In genomic region chr12:128817115-128818015, GRCh38 we compare ENCODE assay signal across 8 cellular contexts. TPM values are rescaled to one million over a fixed set of nuclear protein-coding genes. Genes with fewer than 3 reads are reported as not detected.
A peak's percentile ranks its signal among the peaks of the same experiment; 100 is the strongest.
DNase-seq lines count a peak whose midpoint lies in the region; ATAC-seq lines count a peak whose summit lies in the region.

No MANE protein-coding gene starts in this region.

- peaks cover 54% of the 10 kb centered on the region for H3K4me1 Mint-ChIP-seq in activated CD8-positive, alpha-beta T cell treated with anti-CD3 and anti-CD28 coated beads, Interleukin-2, amount 10 ng/mL, durations not matched to agents 7 days and 5 days (ENCODE audit: low read depth)
- peaks cover 73% of the 10 kb centered on the region for H3K4me1 Mint-ChIP-seq in stimulated activated effector memory CD8-positive, alpha-beta T cell treated with anti-CD3 and anti-CD28 coated beads, Interleukin-12 subunit alpha, Interleukin-12 subunit beta, amount 100 ng/mL, for 72 hours

- DNase-seq in activated CD8-positive, alpha-beta T cell treated with anti-CD3 and anti-CD28 coated beads, Interleukin-2, amount 10 ng/mL, durations not matched to agents 7 days and 5 days = no peak
- DNase-seq in left ventricle myocardium superior (peak; percentile 80), GDM1 (lab: John Stamatoyannopoulos, UW) (no peak), NCI-H1048 (lab: John Stamatoyannopoulos, UW) (no peak)
- DNase-seq in stimulated activated effector memory CD8-positive, alpha-beta T cell treated with anti-CD3 and anti-CD28 coated beads, Interleukin-12 subunit alpha, Interleukin-12 subunit beta, amount 100 ng/mL, for 72 hours (ENCODE audit: low spot score in 2 of 2) = peak in 1 of 2 donors; percentile 53

- H3K9ac ChIP-seq in BLaER1 = peak overlapping the region; percentile 49; the same call in 1 of the 2 replicates

- peak overlapping the region; percentile 80 for H3K4me2 ChIP-seq in BLaER1

- H3K27me3 Mint-ChIP-seq in activated CD8-positive, alpha-beta T cell treated with anti-CD3 and anti-CD28 coated beads, Interleukin-2, amount 10 ng/mL, durations not matched to agents 7 days and 5 days (ENCODE audit: low read depth) = no peaks in the 10 kb centered on the region

- H3K27ac Mint-ChIP-seq in activated CD8-positive, alpha-beta T cell treated with anti-CD3 and anti-CD28 coated beads, Interleukin-2, amount 10 ng/mL, durations not matched to agents 7 days and 5 days = no peak overlapping the region
- peak overlapping the region; percentile 92 for H3K27ac Mint-ChIP-seq in stimulated activated effector memory CD8-positive, alpha-beta T cell treated with anti-CD3 and anti-CD28 coated beads, Interleukin-12 subunit alpha, Interleukin-12 subunit beta, amount 100 ng/mL, for 72 hours

- peaks cover 83% of the 10 kb centered on the region for H3K4me1 ChIP-seq in BLaER1

- no peaks in the 10 kb centered on the region for H3K9me3 Mint-ChIP-seq in activated CD8-positive, alpha-beta T cell treated with anti-CD3 and anti-CD28 coated beads, Interleukin-2, amount 10 ng/mL, durations not matched to agents 7 days and 5 days (ENCODE audit: insufficient read depth)
- H3K9me3 Mint-ChIP-seq in stimulated activated effector memory CD8-positive, alpha-beta T cell treated with anti-CD3 and anti-CD28 coated beads, Interleukin-12 subunit alpha, Interleukin-12 subunit beta, amount 100 ng/mL, for 72 hours = no peaks in the 10 kb centered on the region

- H3K9me3 ChIP-seq in BLaER1 = no peaks in the 10 kb centered on the region; the same call in 1 of the 2 replicates

- CTCF ChIA-PET in activated CD8-positive, alpha-beta T cell treated with anti-CD3 and anti-CD28 coated beads, Interleukin-2, amount 10 ng/mL, durations not matched to agents 7 days and 5 days (lab: Charles Lee) = no interaction called here

- ATAC-seq in GM19025 (IDR thresholded peaks at IDR 0.05; ENCODE audit: low read depth, unreplicated experiment) (peak; percentile 34), HG03159 (IDR thresholded peaks at IDR 0.05; ENCODE audit: unreplicated experiment) (peak; percentile 35), left ventricle myocardium superior (peak; percentile 91)
- ATAC-seq in activated CD8-positive, alpha-beta T cell treated with anti-CD3 and anti-CD28 coated beads, Interleukin-2, amount 10 ng/mL, durations not matched to agents 7 days and 5 days = peak; percentile 53
- peak; percentile 84 for ATAC-seq in stimulated activated effector memory CD8-positive, alpha-beta T cell treated with anti-CD3 and anti-CD28 coated beads, Interleukin-12 subunit alpha, Interleukin-12 subunit beta, amount 100 ng/mL, for 72 hours

- H3K27ac ChIP-seq in BLaER1 = peak overlapping the region; percentile 54

- peaks cover 58% of the 10 kb centered on the region for H3K36me3 ChIP-seq in BLaER1

- no peaks in the 10 kb centered on the region for H3K27me3 ChIP-seq in BLaER1

- H4K20me1 ChIP-seq in BLaER1 = peaks cover 100% of the 10 kb centered on the region

- intact Hi-C loops in left ventricle myocardium superior (cut with micrococcal nuclease) = no loop called here

- no peak overlapping the region for H3K4me3 Mint-ChIP-seq in activated CD8-positive, alpha-beta T cell treated with anti-CD3 and anti-CD28 coated beads, Interleukin-2, amount 10 ng/mL, durations not matched to agents 7 days and 5 days
- H3K4me3 Mint-ChIP-seq in stimulated activated effector memory CD8-positive, alpha-beta T cell treated with anti-CD3 and anti-CD28 coated beads, Interleukin-12 subunit alpha, Interleukin-12 subunit beta, amount 100 ng/mL, for 72 hours = peak overlapping the region; percentile 70

- POLR2A ChIA-PET in activated CD8-positive, alpha-beta T cell treated with anti-CD3 and anti-CD28 coated beads, Interleukin-2, amount 10 ng/mL, durations not matched to agents 7 days and 5 days (lab: Charles Lee) = no interaction called here

- H3K36me3 Mint-ChIP-seq in activated CD8-positive, alpha-beta T cell treated with anti-CD3 and anti-CD28 coated beads, Interleukin-2, amount 10 ng/mL, durations not matched to agents 7 days and 5 days (ENCODE audit: low read depth) = peaks cover 49% of the 10 kb centered on the region
- peaks cover 75% of the 10 kb centered on the region for H3K36me3 Mint-ChIP-seq in stimulated activated effector memory CD8-positive, alpha-beta T cell treated with anti-CD3 and anti-CD28 coated beads, Interleukin-12 subunit alpha, Interleukin-12 subunit beta, amount 100 ng/mL, for 72 hours

- no peak overlapping the region; the same call in 1 of the 2 replicates for H3K4me3 ChIP-seq in BLaER1

RNA-seq across cellular contexts. Expression of gene SLC15A4, which starts 6.4 kb away (rescaled TPM):
- 10 to 100 TPM; 23.2 to 23.8 TPM for total RNA-seq in activated CD8-positive, alpha-beta T cell treated with anti-CD3 and anti-CD28 coated beads, Interleukin-2, amount 10 ng/mL, durations not matched to agents 7 days and 5 days
- 14.0 TPM for total RNA-seq in left ventricle myocardium superior

RNA-seq across cellular contexts. Expression of gene GLT1D1, which starts 35.9 kb away (rescaled TPM):
- total RNA-seq in activated CD8-positive, alpha-beta T cell treated with anti-CD3 and anti-CD28 coated beads, Interleukin-2, amount 10 ng/mL, durations not matched to agents 7 days and 5 days = not detected
- 0.45 TPM for total RNA-seq in left ventricle myocardium superior

Comparison
In these comparisons a context has a peak if more than half of its experiments do, and no peak if none do; other contexts are left out.
1. ATAC-seq: peak in every context shown above with its lines; median percentile 91 in left ventricle myocardium superior; 84 in stimulated activated effector memory CD8-positive, alpha-beta T cell treated with anti-CD3 and anti-CD28 coated beads, Interleukin-12 subunit alpha, Interleukin-12 subunit beta, amount 100 ng/mL, for 72 hours; 53 in activated CD8-positive, alpha-beta T cell treated with anti-CD3 and anti-CD28 coated beads, Interleukin-2, amount 10 ng/mL, durations not matched to agents 7 days and 5 days; 35 in HG03159; 34 in GM19025.